13 cellular contexts compared by ENCODE assay signal in the genomic region with DNA sequence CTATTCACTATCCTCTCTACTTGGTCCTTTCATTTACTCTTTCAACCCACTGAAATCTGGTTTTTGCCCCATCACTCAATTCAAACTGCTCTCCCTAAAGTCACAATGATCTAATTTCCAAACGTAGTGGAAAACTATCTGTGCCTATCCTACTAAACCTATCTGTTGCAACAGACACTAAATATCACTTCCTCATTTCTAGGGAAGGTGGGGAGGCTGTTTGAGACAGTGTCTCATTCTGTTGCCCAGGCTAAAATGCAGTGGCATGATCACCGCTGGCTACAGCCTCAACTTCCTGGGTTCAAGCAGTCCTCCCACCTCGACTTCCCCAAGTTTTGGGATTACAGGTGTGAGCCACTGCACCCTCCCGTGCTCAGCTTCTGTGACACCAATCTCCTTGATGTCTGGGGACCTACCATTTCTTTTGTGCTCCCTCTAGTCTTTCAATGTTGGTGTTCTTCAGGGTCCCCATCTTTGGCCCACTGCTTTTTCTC. TPM values are rescaled to one million over a fixed set of nuclear protein-coding genes. Genes with fewer than 3 reads are reported as not detected.
DNase-seq lines count a peak whose midpoint lies in the region; ATAC-seq and TF ChIP-seq lines count a peak whose summit lies in the region.
"Had no signal": no experiment of that assay in that cellular context is flagged by ENCODE, and none has a peak within 500 bp of the region (broad histone marks: within the 10 kb centered on the region; RNA-seq: fewer than 3 reads in every experiment).

No MANE protein-coding gene starts in this region.

- TF ChIP-seq CTCF in activated B cell treated with CpG ODN at 0.5 μM for 24 hours (IDR thresholded peaks at IDR 0.05) (no peak), A673 (conservative IDR thresholded peaks at IDR 0.05; ENCODE audit: low read depth, low read length) (no peak)

- DNase-seq in Kasumi-1 (lab: John Stamatoyannopoulos, UW) = peak; percentile 86 to 89
- no peak for DNase-seq in activated B cell treated with CpG ODN at 0.5 μM for 24 hours
- no peak for DNase-seq in stimulated activated naive B cell treated with anti-CD40 and anti-IgM and Interleukin-4, amounts not matched to agents 10 μg/mL and 1 μg/mL and 100 μg/mL, for 72 hours
- DNase-seq in stimulated activated CD4-positive, alpha-beta T cell treated with anti-CD3 and anti-CD28 coated beads, Interleukin-2, amount 100 ng/mL, for 48 hours = no peak
- DNase-seq in A673 (ENCODE audit: low spot score) = no peak
- DNase-seq: DMS 273 treated with DMSO at 0.1 percent for 48 hours, NCI-H2029 had no signal

- POLR2A ChIA-PET in activated B cell treated with CpG ODN at 0.5 μM for 24 hours (lab: Charles Lee) (no interaction called here), A673 (lab: Charles Lee; ENCODE audit: low non-redundant PET) (no interaction called here)

- ATAC-seq in GM19452 (IDR thresholded peaks at IDR 0.05; ENCODE audit: unreplicated experiment) = peak; percentile 61
- peak; percentile 89 for ATAC-seq in activated B cell treated with CpG ODN at 0.5 μM for 24 hours (ENCODE audit: low read depth)
- peak; percentile 98 for ATAC-seq in stimulated activated naive B cell treated with anti-CD40 and anti-IgM and Interleukin-4, amounts not matched to agents 10 μg/mL and 1 μg/mL and 100 μg/mL, for 72 hours (replicated peaks)
- no peak for ATAC-seq in GM19467 (IDR thresholded peaks at IDR 0.05; ENCODE audit: unreplicated experiment)
- ATAC-seq: HCT116, Panc1, WTC11 had no signal

- CTCF ChIA-PET in activated B cell treated with CpG ODN at 0.5 μM for 24 hours (lab: Charles Lee) (no interaction called here), A673 (lab: Charles Lee) (no interaction called here)

- H3K27me3 ChIP-seq in A673 (replicated peaks; ENCODE audit: insufficient read depth, low read depth, low read length, poor library complexity) = no peaks in the 10 kb centered on the region
- H3K27me3 ChIP-seq: tibial nerve had no signal

- no peaks in the 10 kb centered on the region for H3K36me3 ChIP-seq in A673 (ENCODE audit: insufficient read depth, low read length, poor library complexity, severe bottlenecking)
- H3K36me3 ChIP-seq: tibial nerve had no signal

- peaks cover 9% of the 10 kb centered on the region for H3K4me1 ChIP-seq in A673 (ENCODE audit: insufficient read depth, low read length, poor library complexity, severe bottlenecking)

- H3K27ac Mint-ChIP-seq in activated B cell treated with CpG ODN at 0.5 μM for 24 hours = no peak overlapping the region
- H3K27ac Mint-ChIP-seq in stimulated activated naive B cell treated with anti-CD40 and anti-IgM and Interleukin-4, amounts not matched to agents 10 μg/mL and 1 μg/mL and 100 μg/mL, for 72 hours = no peak overlapping the region
- H3K27ac Mint-ChIP-seq: WTC11 had no signal

- no peaks in the 10 kb centered on the region for H3K27me3 Mint-ChIP-seq in activated B cell treated with CpG ODN at 0.5 μM for 24 hours
- H3K27me3 Mint-ChIP-seq in stimulated activated naive B cell treated with anti-CD40 and anti-IgM and Interleukin-4, amounts not matched to agents 10 μg/mL and 1 μg/mL and 100 μg/mL, for 72 hours = no peaks in the 10 kb centered on the region

- H3K27ac ChIP-seq in A673 (ENCODE audit: low read depth, low read length, poor library complexity, severe bottlenecking) = no peak overlapping the region
- H3K27ac ChIP-seq: tibial nerve had no signal

- H3K9me3 Mint-ChIP-seq in activated B cell treated with CpG ODN at 0.5 μM for 24 hours = no peaks in the 10 kb centered on the region
- H3K9me3 Mint-ChIP-seq in stimulated activated naive B cell treated with anti-CD40 and anti-IgM and Interleukin-4, amounts not matched to agents 10 μg/mL and 1 μg/mL and 100 μg/mL, for 72 hours = no peaks in the 10 kb centered on the region
- H3K9me3 Mint-ChIP-seq: WTC11 had no signal

- no TSS peak for BruUV-seq in A673 (replicated peaks; lab: Mats Ljungman, UMichigan)

- H3K4me3 Mint-ChIP-seq in activated B cell treated with CpG ODN at 0.5 μM for 24 hours = no peak overlapping the region
- no peak overlapping the region for H3K4me3 Mint-ChIP-seq in stimulated activated naive B cell treated with anti-CD40 and anti-IgM and Interleukin-4, amounts not matched to agents 10 μg/mL and 1 μg/mL and 100 μg/mL, for 72 hours
- H3K4me3 Mint-ChIP-seq: WTC11 had no signal

- intact Hi-C loops in activated B cell treated with CpG ODN at 0.5 μM for 24 hours (cut with micrococcal nuclease) (loop anchor here (5.0 to 10.0 kb wide), 2 partner anchors 36 to 348 kb away; no protein-coding TSS in a partner anchor), A673 (cut with micrococcal nuclease; ENCODE audit: unreplicated experiment) (loop anchor here (5.0 kb wide), 1 partner anchor 76 kb away; no protein-coding TSS in a partner anchor)

- peaks cover 27% of the 10 kb centered on the region for H3K4me1 Mint-ChIP-seq in activated B cell treated with CpG ODN at 0.5 μM for 24 hours
- H3K4me1 Mint-ChIP-seq in stimulated activated naive B cell treated with anti-CD40 and anti-IgM and Interleukin-4, amounts not matched to agents 10 μg/mL and 1 μg/mL and 100 μg/mL, for 72 hours = peaks cover 16 to 22% of the 10 kb centered on the region in 2 donors

- no peak overlapping the region for H3K4me3 ChIP-seq in A673 (ENCODE audit: low read depth, low read length, poor library complexity, severe bottlenecking)
- H3K4me3 ChIP-seq: tibial nerve had no signal

- H3K36me3 Mint-ChIP-seq in activated B cell treated with CpG ODN at 0.5 μM for 24 hours (ENCODE audit: low read depth) = no peaks in the 10 kb centered on the region
- H3K36me3 Mint-ChIP-seq in stimulated activated naive B cell treated with anti-CD40 and anti-IgM and Interleukin-4, amounts not matched to agents 10 μg/mL and 1 μg/mL and 100 μg/mL, for 72 hours = peaks cover 6 to 14% of the 10 kb centered on the region in 2 donors
- H3K36me3 Mint-ChIP-seq: WTC11 had no signal

- no peaks in the 10 kb centered on the region for H3K9me3 ChIP-seq in A673 (ENCODE audit: low read depth, low read length, poor library complexity, severe bottlenecking)
- H3K9me3 ChIP-seq: tibial nerve had no signal

RNA-seq across cellular contexts. Expression of a gene that starts 8.8 kb away (rescaled TPM):
- total RNA-seq in activated B cell treated with CpG ODN at 0.5 μM for 24 hours (30.7 and 34.7 TPM in 2 replicates), A673 (2021) (57.4 and 58.2 TPM in 2 replicates)

Comparison
In these comparisons a context has a peak if more than half of its experiments do, and no peak if none do; other contexts are left out.
1. DNase-seq: peak in Kasumi-1 (2 of 2); none in activated B cell treated with CpG ODN at 0.5 μM for 24 hours (single experiment), stimulated activated naive B cell treated with anti-CD40 and anti-IgM and Interleukin-4, amounts not matched to agents 10 μg/mL and 1 μg/mL and 100 μg/mL, for 72 hours (single experiment), stimulated activated CD4-positive, alpha-beta T cell treated with anti-CD3 and anti-CD28 coated beads, Interleukin-2, amount 100 ng/mL, for 48 hours (0 of 2) and A673 (single experiment).